In genomic region chr10:77052592-77052991, GRCh38 we compare ENCODE assay signal across 2 cellular contexts.
TF ChIP-seq lines count a peak whose summit lies in the region.

No MANE protein-coding gene starts in this region.

TF ChIP-seq in HepG2, 621 proteins besides CTCF, POLR2A, EP300 and RAD21:
- TF ChIP-seq MAFF (IDR thresholded peaks at IDR 0.05; ENCODE audit: low read depth, low read length) (peak; percentile 93), ZNF761 (CRISPR knock-in tag; conservative IDR thresholded peaks at IDR 0.05) (no peak), MAFK (conservative IDR thresholded peaks at IDR 0.05 in 1 of 2, IDR thresholded peaks at IDR 0.05 in 1 of 2; ENCODE audit: low read length in 2 of 2) (peak; percentile 92 to 96)

TF ChIP-seq in H1, 55 proteins besides CTCF, POLR2A, EP300 and RAD21:
- peak; percentile 76 for TF ChIP-seq MAFK (IDR thresholded peaks at IDR 0.05; ENCODE audit: low read depth, low read length)
- TF ChIP-seq TCF12 (IDR thresholded peaks at IDR 0.05; ENCODE audit: low read depth, low read length) = no peak
TF ChIP-seq in H1: peak in this region for 1.
